Comparison of ENCODE assay signal across 8 cellular contexts in the genomic region with DNA sequence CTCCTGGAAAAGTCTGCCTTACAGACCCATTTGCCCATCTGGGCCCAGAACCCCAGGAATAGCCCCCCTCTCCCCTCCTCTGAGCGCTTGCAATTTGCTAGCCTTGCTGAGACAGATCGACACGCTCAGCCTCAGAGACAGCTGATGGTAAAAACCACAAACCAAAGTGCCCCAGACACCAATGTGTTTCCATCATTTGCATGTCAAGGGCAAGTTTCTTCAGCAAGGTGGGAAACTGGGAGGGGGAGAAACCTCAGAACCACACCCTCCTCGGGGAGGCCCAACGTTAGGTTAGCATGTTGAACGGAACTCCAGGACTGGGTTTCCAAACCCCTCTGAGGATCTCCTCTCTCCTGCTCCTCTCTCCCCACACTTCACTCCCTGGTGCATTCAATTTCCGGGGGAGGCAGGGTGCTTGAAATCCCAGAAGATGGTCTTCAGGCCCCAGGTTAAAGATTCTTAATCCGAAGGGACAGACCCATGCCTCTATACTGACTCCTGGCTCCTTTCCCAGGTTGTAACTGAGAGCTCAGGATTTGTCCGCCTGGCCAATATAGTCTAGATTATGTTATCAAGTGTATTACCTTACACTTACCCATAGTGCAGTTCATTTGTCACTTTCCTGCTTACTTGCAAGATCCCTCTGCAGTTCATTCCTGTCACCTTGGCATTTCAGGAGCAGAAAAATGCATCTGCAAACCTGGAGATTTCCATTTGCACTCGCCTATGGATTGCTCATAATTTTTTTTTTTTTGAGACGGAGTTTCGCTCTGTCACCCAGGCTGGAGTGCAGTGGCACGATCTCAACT. TPM values are rescaled to one million over a fixed set of nuclear protein-coding genes. Genes with fewer than 3 reads are reported as not detected.
DNase-seq lines count a peak whose midpoint lies in the region; ATAC-seq, FAIRE-seq and TF ChIP-seq lines count a peak whose summit lies in the region.

No MANE protein-coding gene starts in this region.

- peaks cover 48% of the 10 kb centered on the region for H3K4me1 Mint-ChIP-seq in mesothelial cell of epicardium

- no peaks in the 10 kb centered on the region for H3K36me3 Mint-ChIP-seq in mesothelial cell of epicardium

- DNase-seq in G401 (ENCODE audit: low spot score): peak; percentile 36
- DNase-seq in Jurkat, Clone E6-1 (ENCODE audit: low read depth, low spot score): peak; percentile 84
- DNase-seq in activated CD8-positive, alpha-beta memory T cell treated with anti-CD3 and anti-CD28 coated beads, Interleukin-2, amount 50 U/mL, for 48 hours: peak; percentile 59
- no peak for DNase-seq in mesothelial cell of epicardium (ENCODE audit: low spot score in 2 of 2, unreplicated experiment in 2 of 2)
- DNase-seq in iPS-NIHi7 (ENCODE audit: extremely low spot score): no peak
- no peak for DNase-seq in RCC 7860 (ENCODE audit: low spot score)
- DNase-seq in SKM-1 (lab: John Stamatoyannopoulos, UW; ENCODE audit: unreplicated experiment): no peak

- in situ Hi-C loops in G401 (cut with HindIII; ENCODE audit: low sequenced_read_pairs): no loop called here

- ATAC-seq in GM21381 (IDR thresholded peaks at IDR 0.05; ENCODE audit: unreplicated experiment): peak; percentile 64

- FAIRE-seq in RCC 7860 (lab: Jason Lieb, UNC): no peak

- no peaks in the 10 kb centered on the region for H3K9me3 Mint-ChIP-seq in mesothelial cell of epicardium

- no peaks in the 10 kb centered on the region for H3K27me3 Mint-ChIP-seq in mesothelial cell of epicardium (ENCODE audit: low read depth)

- H3K27ac Mint-ChIP-seq in mesothelial cell of epicardium: peak overlapping the region; percentile 77

- H3K4me3 ChIP-seq in Jurkat, Clone E6-1 (ENCODE audit: low read length): no peak overlapping the region

- no peak for TF ChIP-seq CTCF in mesothelial cell of epicardium (IDR thresholded peaks at IDR 0.05; ENCODE audit: unreplicated experiment)

- peak overlapping the region; percentile 67 for H3K4me3 Mint-ChIP-seq in mesothelial cell of epicardium

RNA-seq across cellular contexts. Expression of gene CUEDC1, which starts 1.3 kb away (rescaled TPM):
- 26.7 and 42.3 TPM in 2 replicates for total RNA-seq in G401 (2014; rRNA removed; shearing (Covaris generic))
- polyA plus RNA-seq in Jurkat, Clone E6-1 (2012; ENCODE audit: insufficient read depth, insufficient read length): 3.6 TPM
- 37.0 to 38.7 TPM (median 37.8 TPM) in 3 replicates for total RNA-seq in mesothelial cell of epicardium

RNA-seq across cellular contexts. Expression of gene VEZF1, which starts 31.5 kb away (rescaled TPM):
- 22.7 and 37.4 TPM in 2 replicates for total RNA-seq in G401 (2014; rRNA removed; shearing (Covaris generic))
- polyA plus RNA-seq in Jurkat, Clone E6-1 (2012; ENCODE audit: insufficient read depth, insufficient read length): 34.4 TPM
- 80.6 to 84.9 TPM (median 82.5 TPM) in 3 replicates for total RNA-seq in mesothelial cell of epicardium

RNA-seq across cellular contexts. Expression of gene SRSF1, which starts 50.5 kb away (rescaled TPM):
- total RNA-seq in G401 (2014; rRNA removed; shearing (Covaris generic)): 461 and 585 TPM in 2 replicates
- 479 TPM for polyA plus RNA-seq in Jurkat, Clone E6-1 (2012; ENCODE audit: insufficient read depth, insufficient read length)
- 258 to 267 TPM (median 264 TPM) in 3 replicates for total RNA-seq in mesothelial cell of epicardium

Comparison
In these comparisons a context has a peak if more than half of its experiments do, and no peak if none do; other contexts are left out.
1. DNase-seq: peak in G401 (single experiment), Jurkat, Clone E6-1 (single experiment) and activated CD8-positive, alpha-beta memory T cell treated with anti-CD3 and anti-CD28 coated beads, Interleukin-2, amount 50 U/mL, for 48 hours (single experiment); none in mesothelial cell of epicardium (0 of 2), iPS-NIHi7 (single experiment), RCC 7860 (single experiment) and SKM-1 (single experiment).